ENCODE assay signal across 9 cellular contexts in the genomic region with DNA sequence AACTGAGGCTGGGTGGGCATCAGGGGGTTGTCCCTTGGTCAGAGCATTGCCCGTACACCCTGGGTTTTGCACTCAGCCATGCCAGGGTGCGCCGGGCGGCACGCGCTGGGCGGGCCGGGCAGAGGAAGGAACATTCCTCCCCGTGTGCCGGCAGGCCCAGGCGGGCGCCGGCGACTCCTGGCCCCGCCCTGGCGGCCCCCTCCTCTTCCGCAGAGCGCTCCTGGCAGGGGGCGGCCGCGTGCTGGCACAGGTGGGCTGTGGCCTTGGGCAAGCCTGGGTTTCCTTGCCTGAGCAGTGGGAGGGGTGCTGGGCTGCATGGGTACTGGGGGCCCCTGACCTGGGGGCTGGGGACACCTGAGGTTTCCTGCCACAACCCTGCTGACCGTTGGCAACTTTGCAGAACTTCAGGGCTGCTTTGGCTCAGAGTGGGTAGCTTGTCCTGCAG. TPM values are rescaled to one million over a fixed set of nuclear protein-coding genes. Genes with fewer than 3 reads are reported as not detected.
DNase-seq lines count a peak whose midpoint lies in the region; ATAC-seq and TF ChIP-seq lines count a peak whose summit lies in the region.
"Had no signal": no experiment of that assay in that cellular context is flagged by ENCODE, and none has a peak within 500 bp of the region (broad histone marks: within the 10 kb centered on the region; RNA-seq: fewer than 3 reads in every experiment).

No MANE protein-coding gene starts in this region.

- DNase-seq in right atrium auricular region (ENCODE audit: low spot score) = no peak
- no peak for DNase-seq in left ventricle myocardium superior
- no peak for DNase-seq in activated T-helper 2 cell treated with anti-CD3 and anti-CD28 coated beads, Interferon-gamma antibody, Interleukin-2, Interleukin-4, amounts not matched to agents 10 μg/mL and 5 μg/mL and 100 μg/mL, durations not matched to agents 14 hours and 24 hours and 36 hours (ENCODE audit: low spot score)
- peak in 1 of 2 donors; percentile 93 for DNase-seq in left lung
- no peak for DNase-seq in uterus
- no peak for DNase-seq in activated effector memory CD4-positive, alpha-beta T cell treated with Interleukin-2 at 50 U/mL for 16 hours

- H3K27me3 Mint-ChIP-seq in activated T-helper 2 cell treated with anti-CD3 and anti-CD28 coated beads, Interferon-gamma antibody, Interleukin-2, Interleukin-4, amounts not matched to agents 10 μg/mL and 5 μg/mL and 100 μg/mL, durations not matched to agents 14 hours and 24 hours and 36 hours (ENCODE audit: low read depth) = no peaks in the 10 kb centered on the region

- H3K4me3 Mint-ChIP-seq in activated T-helper 2 cell treated with anti-CD3 and anti-CD28 coated beads, Interferon-gamma antibody, Interleukin-2, Interleukin-4, amounts not matched to agents 10 μg/mL and 5 μg/mL and 100 μg/mL, durations not matched to agents 14 hours and 24 hours and 36 hours (ENCODE audit: low read depth) = peak overlapping the region; percentile 98

- H3K9me3 ChIP-seq in right atrium auricular region = no peaks in the 10 kb centered on the region
- H3K9me3 ChIP-seq in left lung = no peaks in the 10 kb centered on the region
- H3K9me3 ChIP-seq in uterus = no peaks in the 10 kb centered on the region
- H3K9me3 ChIP-seq: ovary had no signal

- no peaks in the 10 kb centered on the region for H3K9me3 Mint-ChIP-seq in activated T-helper 2 cell treated with anti-CD3 and anti-CD28 coated beads, Interferon-gamma antibody, Interleukin-2, Interleukin-4, amounts not matched to agents 10 μg/mL and 5 μg/mL and 100 μg/mL, durations not matched to agents 14 hours and 24 hours and 36 hours

- no peak for TF ChIP-seq POLR2A in uterus (IDR thresholded peaks at IDR 0.05)

- peaks cover 31% of the 10 kb centered on the region for H3K4me1 Mint-ChIP-seq in activated T-helper 2 cell treated with anti-CD3 and anti-CD28 coated beads, Interferon-gamma antibody, Interleukin-2, Interleukin-4, amounts not matched to agents 10 μg/mL and 5 μg/mL and 100 μg/mL, durations not matched to agents 14 hours and 24 hours and 36 hours (ENCODE audit: low read depth)

- H3K36me3 ChIP-seq in right atrium auricular region = peaks cover 12% of the 10 kb centered on the region
- H3K36me3 ChIP-seq in left lung = peaks cover 0 to 35% of the 10 kb centered on the region in 2 donors
- H3K36me3 ChIP-seq in uterus = no peaks in the 10 kb centered on the region
- H3K36me3 ChIP-seq: ovary had no signal

- H3K27me3 ChIP-seq in right atrium auricular region = no peaks in the 10 kb centered on the region
- peaks cover 0 to 11% of the 10 kb centered on the region in 2 donors for H3K27me3 ChIP-seq in left lung
- peaks cover 0 to 10% of the 10 kb centered on the region in 2 donors for H3K27me3 ChIP-seq in uterus
- H3K27me3 ChIP-seq: ovary had no signal

- peak overlapping the region; percentile 46 to 53 for H3K27ac ChIP-seq in right atrium auricular region
- peak overlapping the region; percentile 82 to 85 for H3K27ac ChIP-seq in left lung
- peak overlapping the region; percentile 67 for H3K27ac ChIP-seq in uterus
- H3K27ac ChIP-seq: ovary had no signal

- TF ChIP-seq CTCF in right atrium auricular region (IDR thresholded peaks at IDR 0.05) = no peak
- TF ChIP-seq CTCF in left lung (IDR thresholded peaks at IDR 0.05) = no peak
- TF ChIP-seq CTCF in uterus (IDR thresholded peaks at IDR 0.05) = no peak

- H3K27ac Mint-ChIP-seq in activated T-helper 2 cell treated with anti-CD3 and anti-CD28 coated beads, Interferon-gamma antibody, Interleukin-2, Interleukin-4, amounts not matched to agents 10 μg/mL and 5 μg/mL and 100 μg/mL, durations not matched to agents 14 hours and 24 hours and 36 hours = no peak overlapping the region

- H3K4me1 ChIP-seq in right atrium auricular region (peaks cover 0 to 86% of the 10 kb centered on the region in 2 donors), left lung (peaks cover 59 to 92% of the 10 kb centered on the region in 2 donors), uterus (peaks cover 0 to 22% of the 10 kb centered on the region in 2 donors)

- peak overlapping the region in 1 of 2 donors; percentile 62 for H3K4me3 ChIP-seq in right atrium auricular region
- H3K4me3 ChIP-seq in left lung = peak overlapping the region; percentile 15 to 81
- peak overlapping the region in 1 of 2 donors; percentile 5 for H3K4me3 ChIP-seq in uterus
- H3K4me3 ChIP-seq: ovary had no signal

- intact Hi-C loops in left ventricle myocardium superior (cut with micrococcal nuclease) (no loop called here), left lung (cut with DNase I) (no loop called here), uterus (cut with DNase I; ENCODE audit: low total_unique reads) (no loop called here)
- intact Hi-C loops in activated T-helper 2 cell treated with anti-CD3 and anti-CD28 coated beads, Interferon-gamma antibody, Interleukin-2, Interleukin-4, amounts not matched to agents 10 μg/mL and 5 μg/mL and 100 μg/mL, durations not matched to agents 14 hours and 24 hours and 36 hours (cut with micrococcal nuclease) = loop anchor here (2.0 kb wide), 2 partner anchors 31 to 117 kb away; a partner anchor contains a TSS

- H3K36me3 Mint-ChIP-seq in activated T-helper 2 cell treated with anti-CD3 and anti-CD28 coated beads, Interferon-gamma antibody, Interleukin-2, Interleukin-4, amounts not matched to agents 10 μg/mL and 5 μg/mL and 100 μg/mL, durations not matched to agents 14 hours and 24 hours and 36 hours (ENCODE audit: low read depth) = peaks cover 32% of the 10 kb centered on the region

- no peak for ATAC-seq in left ventricle myocardium superior
- peak; percentile 44 for ATAC-seq in left lung
- no peak for ATAC-seq in GM19455 (IDR thresholded peaks at IDR 0.05; ENCODE audit: unreplicated experiment)
- ATAC-seq in HG03196 (IDR thresholded peaks at IDR 0.05; ENCODE audit: unreplicated experiment) = no peak

RNA-seq across cellular contexts. Expression of a gene that starts 3.9 kb away (rescaled TPM):
- 1 to 10 TPM; 3.8 to 4.3 TPM for total RNA-seq in right atrium auricular region
- total RNA-seq in left ventricle myocardium superior = 6.4 TPM
- total RNA-seq in activated T-helper 2 cell treated with anti-CD3 and anti-CD28 coated beads, Interferon-gamma antibody, Interleukin-2, Interleukin-4, amounts not matched to agents 10 μg/mL and 5 μg/mL and 100 μg/mL, durations not matched to agents 14 hours and 24 hours and 36 hours = 41.0 and 45.6 TPM in 2 replicates
- total RNA-seq in left lung = 10 to 100 TPM; 38.0 to 59.2 TPM
- 10 to 100 TPM in 2 of 4 donors, 1 to 10 TPM in 1, not detected in 1; 2.3 to 30.5 (median 26.5) TPM for total RNA-seq in uterus

RNA-seq across cellular contexts. Expression of a gene that starts 31.8 kb away (rescaled TPM):
- 10 to 100 TPM; 20.9 to 24.6 TPM for total RNA-seq in right atrium auricular region
- total RNA-seq in left ventricle myocardium superior = 16.5 TPM
- total RNA-seq in activated T-helper 2 cell treated with anti-CD3 and anti-CD28 coated beads, Interferon-gamma antibody, Interleukin-2, Interleukin-4, amounts not matched to agents 10 μg/mL and 5 μg/mL and 100 μg/mL, durations not matched to agents 14 hours and 24 hours and 36 hours = 39.9 and 41.9 TPM in 2 replicates
- 10 to 100 TPM; 22.5 to 24.7 TPM for total RNA-seq in left lung
- 10 to 100 TPM; 10.3 to 44.3 (median 36.0) TPM for total RNA-seq in uterus

RNA-seq across cellular contexts. Expression of a gene that starts 35.3 kb away (rescaled TPM):
- total RNA-seq in right atrium auricular region = 1 to 10 TPM; 6.6 to 9.1 TPM
- total RNA-seq in left ventricle myocardium superior = 11.9 TPM
- 9.4 and 12.3 TPM in 2 replicates for total RNA-seq in activated T-helper 2 cell treated with anti-CD3 and anti-CD28 coated beads, Interferon-gamma antibody, Interleukin-2, Interleukin-4, amounts not matched to agents 10 μg/mL and 5 μg/mL and 100 μg/mL, durations not matched to agents 14 hours and 24 hours and 36 hours
- 10 to 100 TPM; 19.0 to 19.3 TPM for total RNA-seq in left lung
- total RNA-seq in uterus = 10 to 100 TPM in 3 of 4 donors, 1 to 10 TPM in 1; 6.8 to 28.0 (median 16.9) TPM

RNA-seq across cellular contexts. Expression of a gene that starts 47.3 kb away (rescaled TPM):
- total RNA-seq in right atrium auricular region (not detected), left ventricle myocardium superior (not detected), left lung (not detected), uterus (not detected)
- total RNA-seq in activated T-helper 2 cell treated with anti-CD3 and anti-CD28 coated beads, Interferon-gamma antibody, Interleukin-2, Interleukin-4, amounts not matched to agents 10 μg/mL and 5 μg/mL and 100 μg/mL, durations not matched to agents 14 hours and 24 hours and 36 hours = not detected in 2 replicates
- total RNA-seq: ovary had no signal
